1 cellular context compared by ENCODE assay signal in the genomic region with DNA sequence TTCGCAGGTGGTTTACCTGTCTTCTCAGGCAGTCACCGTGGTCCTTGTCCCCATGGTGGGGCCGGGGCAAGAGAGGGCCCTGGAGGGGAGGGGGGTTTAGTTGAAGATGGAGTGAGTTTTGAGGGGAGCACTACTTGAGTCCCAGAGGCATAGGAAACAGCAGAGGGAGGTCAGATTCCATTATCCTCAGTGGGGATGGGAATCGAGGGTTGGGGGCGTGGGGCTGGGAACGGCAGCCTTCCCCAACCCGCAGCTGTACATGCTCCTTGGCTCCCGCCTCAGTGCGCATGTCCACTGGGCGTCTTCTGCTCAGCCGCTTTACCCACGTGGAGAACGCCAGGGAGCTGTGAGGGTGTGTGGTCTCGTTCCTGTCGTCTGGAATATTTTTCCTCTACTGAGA.
A peak's percentile ranks its signal among the peaks of the same experiment; 100 is the strongest.
TF ChIP-seq lines count a peak whose summit lies in the region.

TSS of gene GAGE10 (plus strand) at position 301 of the 400 bp plus-strand sequence. CDS start 1,214 bp downstream, outside the sequence.

TF ChIP-seq in K562, 482 proteins besides CTCF, POLR2A, EP300 and RAD21:
- no peak for TF ChIP-seq ZNF561 (CRISPR knock-in tag; conservative IDR thresholded peaks at IDR 0.05)
- TF ChIP-seq, protein P1, sequence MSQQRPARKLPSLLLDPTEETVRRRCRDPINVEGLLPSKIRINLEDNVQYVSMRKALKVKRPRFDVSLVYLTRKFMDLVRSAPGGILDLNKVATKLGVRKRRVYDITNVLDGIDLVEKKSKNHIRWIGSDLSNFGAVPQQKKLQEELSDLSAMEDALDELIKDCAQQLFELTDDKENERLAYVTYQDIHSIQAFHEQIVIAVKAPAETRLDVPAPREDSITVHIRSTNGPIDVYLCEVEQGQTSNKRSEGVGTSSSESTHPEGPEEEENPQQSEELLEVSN (IDR thresholded peaks at IDR 0.05; ENCODE audit: borderline replicate concordance in 1 of 2, extremely low read depth in 1 of 2, insufficient read depth in 1 of 2, insufficient read length in 1 of 2, low read depth in 1 of 2, low read length in 1 of 2, poor library complexity in 1 of 2, severe bottlenecking in 1 of 2): peak in 1 of 2 experiments; percentile 13
- no peak for TF ChIP-seq HNRNPK (IDR thresholded peaks at IDR 0.05; ENCODE audit: low read depth, low read length, poor library complexity, severe bottlenecking)
- TF ChIP-seq, protein P2, sequence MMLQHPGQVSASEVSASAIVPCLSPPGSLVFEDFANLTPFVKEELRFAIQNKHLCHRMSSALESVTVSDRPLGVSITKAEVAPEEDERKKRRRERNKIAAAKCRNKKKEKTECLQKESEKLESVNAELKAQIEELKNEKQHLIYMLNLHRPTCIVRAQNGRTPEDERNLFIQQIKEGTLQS (IDR thresholded peaks at IDR 0.05): no peak
- TF ChIP-seq, protein P2 (CRISPR knock-in tag; conservative IDR thresholded peaks at IDR 0.05): no peak
